ENCODE assay signal across 22 cellular contexts in the genomic region with DNA sequence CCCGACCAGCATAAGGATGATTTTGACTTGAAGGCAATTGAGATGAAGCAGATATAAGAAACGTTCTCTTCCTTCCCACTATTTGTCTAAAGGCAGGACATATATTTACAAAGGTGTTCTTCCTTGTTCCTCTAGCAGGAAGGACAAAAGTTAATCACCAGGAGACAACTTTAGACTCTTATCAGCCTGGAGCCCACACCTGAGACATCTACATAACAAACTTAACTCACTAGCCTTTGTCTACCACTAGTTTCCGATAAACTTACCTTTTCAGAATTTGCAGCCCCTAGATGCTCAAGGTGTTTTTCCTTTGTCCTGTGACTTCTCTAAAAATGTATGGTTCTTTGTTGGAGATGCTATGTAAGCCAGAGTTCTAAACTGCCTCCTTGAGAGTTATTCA.
DNase-seq lines count a peak whose midpoint lies in the region; FAIRE-seq and TF ChIP-seq lines count a peak whose summit lies in the region.
"Had no signal": no experiment of that assay in that cellular context is flagged by ENCODE, and none has a peak within 500 bp of the region (broad histone marks: within the 10 kb centered on the region; RNA-seq: fewer than 3 reads in every experiment).

No MANE protein-coding gene starts in this region.

- TF ChIP-seq RAD21 in H1 (IDR thresholded peaks at IDR 0.05 in 1 of 2, conservative IDR thresholded peaks at IDR 0.05 in 1 of 2; ENCODE audit: low read depth in 2 of 2, low read length in 2 of 2), result no peak

- TF ChIP-seq POLR2A in H1 (IDR thresholded peaks at IDR 0.05; ENCODE audit: control extremely low read depth in 1 of 2, low read depth in 2 of 2, low read length in 2 of 2) (no peak), sigmoid colon (IDR thresholded peaks at IDR 0.05) (no peak)

- H3K56ac ChIP-seq in H9 (ENCODE audit: insufficient read length, low read depth, low read length) (no peak overlapping the region), H1 (replicated peaks; ENCODE audit: insufficient read length, low read depth, low read length) (no peak overlapping the region)

- H3K36me3 ChIP-seq in H1 (ENCODE audit: control insufficient read depth in 2 of 4, insufficient read depth in 4 of 4, low read length in 3 of 4) (no peaks in the 10 kb centered on the region), iPS DF 6.9 (ENCODE audit: control insufficient read depth, insufficient read depth, low read length) (no peaks in the 10 kb centered on the region), sigmoid colon (no peaks in the 10 kb centered on the region)
- H3K36me3 ChIP-seq: BE2C; BLaER1 treated with 17β-estradiol and CSF1 and Interleukin-3, amounts not matched to agents 10 nM and 100 nM had no signal

- TF ChIP-seq CTCF in C4-2B (conservative IDR thresholded peaks at IDR 0.05) (no peak), H9 (conservative IDR thresholded peaks at IDR 0.05) (no peak), H1 (IDR thresholded peaks at IDR 0.05; ENCODE audit: control extremely low read depth in 1 of 3, insufficient read depth in 1 of 3, low read depth in 1 of 3, low read length in 3 of 3) (no peak), sigmoid colon (IDR thresholded peaks at IDR 0.05) (no peak)

- no peak overlapping the region for H3K18ac ChIP-seq in H9 (ENCODE audit: insufficient read length, low read depth, low read length)
- no peak overlapping the region for H3K18ac ChIP-seq in H1 (ENCODE audit: extremely low read depth, low read length)

- H4K5ac ChIP-seq in H9 (ENCODE audit: insufficient read length, low read depth, low read length) (no peak overlapping the region), H1 (ENCODE audit: insufficient read length, low read depth, low read length) (no peak overlapping the region)

- no peaks in the 10 kb centered on the region for H4K20me1 ChIP-seq in H9 (ENCODE audit: control insufficient read depth, insufficient read depth, insufficient read length)
- H4K20me1 ChIP-seq in H1 (replicated peaks in 1 of 2; ENCODE audit: control insufficient read depth in 1 of 2, insufficient read depth in 2 of 2, low read length in 2 of 2), result no peaks in the 10 kb centered on the region
- H4K20me1 ChIP-seq: BLaER1 treated with 17β-estradiol and CSF1 and Interleukin-3, amounts not matched to agents 10 nM and 100 nM had no signal

- CTCF ChIA-PET in H1 (lab: Charles Lee; ENCODE audit: partially characterized antibody), result interaction anchor here (1.1 kb wide), 1 partner anchor 10 kb away, joined by 3 read pairs; no protein-coding TSS in a partner anchor

- H2BK15ac ChIP-seq in H9 (ENCODE audit: low read depth, low read length) (no peak overlapping the region), H1 (ENCODE audit: low read length) (no peak overlapping the region)

- H3T11ph ChIP-seq in H9 (ENCODE audit: low read length), result no peak overlapping the region

- H3K79me2 ChIP-seq in H9 (ENCODE audit: insufficient read depth, low read length) (no peaks in the 10 kb centered on the region), H1 (ENCODE audit: control insufficient read depth in 1 of 2, insufficient read depth in 2 of 2, low read length in 2 of 2) (no peaks in the 10 kb centered on the region)

- H3K9ac ChIP-seq in H9 (ENCODE audit: extremely low read depth, insufficient read length, low read length) (no peak overlapping the region), H1 (replicated peaks in 1 of 4; ENCODE audit: extremely low read depth in 1 of 4, low read depth in 3 of 4, low read length in 3 of 4) (no peak overlapping the region)
- H3K9ac ChIP-seq: BLaER1 treated with 17β-estradiol and CSF1 and Interleukin-3, amounts not matched to agents 10 nM and 100 nM had no signal

- H3K4me2 ChIP-seq in H9 (ENCODE audit: insufficient read depth, insufficient read length, low read length), result no peak overlapping the region
- no peak overlapping the region for H3K4me2 ChIP-seq in H1 (ENCODE audit: insufficient read depth in 1 of 2, low read depth in 2 of 2, low read length in 2 of 2)
- H3K4me2 ChIP-seq: BLaER1 treated with 17β-estradiol and CSF1 and Interleukin-3, amounts not matched to agents 10 nM and 100 nM had no signal

- H3K79me1 ChIP-seq in H9 (ENCODE audit: insufficient read depth, low read depth, low read length, poor library complexity, severe bottlenecking) (no peaks in the 10 kb centered on the region), H1 (ENCODE audit: low read depth, low read length) (no peaks in the 10 kb centered on the region)

- no peaks in the 10 kb centered on the region; a peak in 1 of 5 replicates for H3K9me3 Mint-ChIP-seq in H9

- H2AFZ ChIP-seq in H9 (ENCODE audit: low read length), result no peak overlapping the region
- no peak overlapping the region for H2AFZ ChIP-seq in H1 (ENCODE audit: low read length)

- peak overlapping the region; percentile 1 to 93 (median 67); a peak in 3 of 7 replicates for H3K27ac Mint-ChIP-seq in H9
- H3K27ac Mint-ChIP-seq: CD4-positive, alpha-beta memory T cell had no signal

- no peak overlapping the region for H3K4ac ChIP-seq in H9 (ENCODE audit: low read depth, low read length)
- no peak overlapping the region for H3K4ac ChIP-seq in H1 (replicated peaks; ENCODE audit: insufficient read length, low read depth, low read length)

- no CpG with 5 or more reads among the region's 3 CpGs for WGBS in H9 (ENCODE audit: extremely low coverage, insufficient read length, low lambda C conversion rate)
- 42% methylated on average over 3 of the region's 3 CpGs; no CpG with 5 or more reads in 1 of the 2 experiments for WGBS in H1 (ENCODE audit: extremely low coverage in 1 of 2, insufficient coverage in 1 of 2, insufficient read length in 1 of 2, insufficient replicate concordance in 2 of 2, low coverage in 1 of 2, low lambda C conversion rate in 2 of 2, missing lambda C conversion rate in 1 of 2), 2 experiments
- WGBS in iPS DF 6.9 (ENCODE audit: insufficient coverage, insufficient read length), result no CpG with 5 or more reads among the region's 3 CpGs
- WGBS in sigmoid colon, 2 donors, result 35 to 62% methylated on average over 3 of the region's 3 CpGs

- H3K27me3 Mint-ChIP-seq in H9 (ENCODE audit: low read depth), result no peaks in the 10 kb centered on the region
- H3K27me3 Mint-ChIP-seq: CD4-positive, alpha-beta memory T cell had no signal

- POLR2A ChIA-PET in H1 (lab: Charles Lee; ENCODE audit: partially characterized antibody), result no interaction called here

- H3K23ac ChIP-seq in H9 (ENCODE audit: insufficient read length, low read depth, low read length) (no peak overlapping the region), H1 (ENCODE audit: insufficient read length) (no peak overlapping the region)

- DNase-seq in H9 (no peak), H1 (ENCODE audit: low read depth in 1 of 2, low spot score in 2 of 2) (no peak), iPS DF 6.9 (ENCODE audit: low read depth, low spot score) (peak; percentile 5), sigmoid colon (no peak), pons (ENCODE audit: low spot score) (no peak), T1000 (lab: John Stamatoyannopoulos, UW) (no peak), HuH-7.5 (ENCODE audit: low spot score) (no peak)
- DNase-seq: AML-193; BE2C; Calu3; CD4-positive, alpha-beta memory T cell; COR-L47; DMS53; DMS79 treated with DMSO at 0.1 percent for 48 hours; GOT3; H7 had no signal

- intact Hi-C loops in sigmoid colon (cut with DNase I), result no loop called here

- H3K14ac ChIP-seq in H9 (ENCODE audit: insufficient read depth, low read length), result no peak overlapping the region
- H3K14ac ChIP-seq in H1 (ENCODE audit: insufficient read length), result no peak overlapping the region

- FAIRE-seq in H1 (lab: Jason Lieb, UNC), result no peak
- FAIRE-seq: A204.1, G401.6, GM12878 had no signal

- no peak overlapping the region for H3K4me3 Mint-ChIP-seq in H9
- H3K4me3 Mint-ChIP-seq: CD4-positive, alpha-beta memory T cell had no signal

- H2BK12ac ChIP-seq in H9 (ENCODE audit: insufficient read length, low read depth, low read length), result no peak overlapping the region
- no peak overlapping the region for H2BK12ac ChIP-seq in H1 (ENCODE audit: low read depth, low read length)

- H3K27ac ChIP-seq in C4-2B (peak overlapping the region; percentile 67), H9 (ENCODE audit: insufficient read length, low read depth, low read length) (peak overlapping the region; percentile 78), H1 (ENCODE audit: low read depth, low read length) (no peak overlapping the region), iPS DF 6.9 (ENCODE audit: low read length) (no peak overlapping the region), sigmoid colon (no peak overlapping the region)
- H3K27ac ChIP-seq: 22Rv1; BLaER1 treated with 17β-estradiol and CSF1 and Interleukin-3, amounts not matched to agents 10 nM and 100 nM had no signal

- peaks cover 14 to 27% of the 10 kb centered on the region in 2 experiments for H3K4me1 Mint-ChIP-seq in H9
- H3K4me1 Mint-ChIP-seq: CD4-positive, alpha-beta memory T cell had no signal

- H2BK120ac ChIP-seq in H9 (ENCODE audit: low read depth, low read length, poor library complexity, severe bottlenecking) (no peak overlapping the region), H1 (replicated peaks; ENCODE audit: low read depth, low read length) (no peak overlapping the region)

- TF ChIP-seq EP300 in H1 (IDR thresholded peaks at IDR 0.05; ENCODE audit: borderline replicate concordance in 1 of 2, low read depth in 2 of 2, low read length in 2 of 2), result no peak
- TF ChIP-seq EP300 in sigmoid colon (IDR thresholded peaks at IDR 0.05), result no peak

- H4K91ac ChIP-seq in H9 (ENCODE audit: insufficient read length, low read depth, low read length) (no peak overlapping the region), H1 (replicated peaks; ENCODE audit: insufficient read length, low read length) (no peak overlapping the region)

- H3K23me2 ChIP-seq in H9 (ENCODE audit: insufficient read length, low read depth, low read length, poor library complexity, severe bottlenecking) (no peaks in the 10 kb centered on the region), H1 (ENCODE audit: low read depth, low read length) (no peaks in the 10 kb centered on the region)

- H3K4me1 ChIP-seq in H9 (ENCODE audit: insufficient read depth, low read length) (no peaks in the 10 kb centered on the region), H1 (replicated peaks in 1 of 4; ENCODE audit: control insufficient read depth in 3 of 4, insufficient read depth in 4 of 4, low read length in 3 of 4) (no peaks in the 10 kb centered on the region; a peak in 1 of 7 replicates), iPS DF 6.9 (ENCODE audit: control insufficient read depth, insufficient read depth, low read length) (no peaks in the 10 kb centered on the region), sigmoid colon (no peaks in the 10 kb centered on the region)
- H3K4me1 ChIP-seq: BE2C; BLaER1 treated with 17β-estradiol and CSF1 and Interleukin-3, amounts not matched to agents 10 nM and 100 nM had no signal

- no peaks in the 10 kb centered on the region for H3K27me3 ChIP-seq in H9 (ENCODE audit: insufficient read depth, low read length)
- no peaks in the 10 kb centered on the region for H3K27me3 ChIP-seq in H1 (replicated peaks in 1 of 4; ENCODE audit: control insufficient read depth in 3 of 4, extremely low read depth in 1 of 4, insufficient read depth in 3 of 4, low read length in 3 of 4)
- H3K27me3 ChIP-seq in iPS DF 6.9 (ENCODE audit: control insufficient read depth, insufficient read depth, low read length), result no peaks in the 10 kb centered on the region
- no peaks in the 10 kb centered on the region for H3K27me3 ChIP-seq in sigmoid colon
- H3K27me3 ChIP-seq: BE2C; BLaER1 treated with 17β-estradiol and CSF1 and Interleukin-3, amounts not matched to agents 10 nM and 100 nM had no signal

- H2AK5ac ChIP-seq in H9 (ENCODE audit: insufficient read length, low read length) (no peak overlapping the region), H1 (ENCODE audit: low read depth, low read length) (no peak overlapping the region)

- H2BK5ac ChIP-seq in H9 (ENCODE audit: insufficient read length, low read length) (no peak overlapping the region), H1 (ENCODE audit: low read depth, low read length) (peak overlapping the region; percentile 57; the same call in 1 of the 2 replicates)

- H3K9me3 ChIP-seq in H9 (ENCODE audit: control insufficient read depth, low read depth, low read length) (no peaks in the 10 kb centered on the region), H1 (ENCODE audit: insufficient read depth in 2 of 2, low read depth in 1 of 2, low read length in 1 of 2) (no peaks in the 10 kb centered on the region), iPS DF 6.9 (ENCODE audit: control insufficient read depth, insufficient read depth, low read length) (no peaks in the 10 kb centered on the region), sigmoid colon (no peaks in the 10 kb centered on the region)
- H3K9me3 ChIP-seq: BE2C; BLaER1 treated with 17β-estradiol and CSF1 and Interleukin-3, amounts not matched to agents 10 nM and 100 nM had no signal

- H4K8ac ChIP-seq in H9 (replicated peaks; ENCODE audit: insufficient read length, low read depth, low read length) (no peak overlapping the region), H1 (ENCODE audit: extremely low read depth, insufficient read depth, low read length) (no peak overlapping the region)

- peaks cover 0 to 1% (median 0%) of the 10 kb centered on the region in 3 experiments; a peak in 1 of 7 replicates for H3K36me3 Mint-ChIP-seq in H9 (ENCODE audit: insufficient read depth in 1 of 3, low read depth in 3 of 3)
- H3K36me3 Mint-ChIP-seq: CD4-positive, alpha-beta memory T cell had no signal

- H3K4me3 ChIP-seq in H1 (ENCODE audit: extremely low read depth in 1 of 4, insufficient read depth in 2 of 4, low read depth in 3 of 4, low read length in 4 of 4) (no peak overlapping the region), iPS DF 6.9 (ENCODE audit: low read length) (no peak overlapping the region), sigmoid colon (no peak overlapping the region)
- H3K4me3 ChIP-seq: BLaER1 treated with 17β-estradiol and CSF1 and Interleukin-3, amounts not matched to agents 10 nM and 100 nM; GM12878 had no signal

- H2BK20ac ChIP-seq in H9 (ENCODE audit: low read depth, low read length, poor library complexity, severe bottlenecking), result no peak overlapping the region
- no peak overlapping the region for H2BK20ac ChIP-seq in H1 (ENCODE audit: low read length)

Comparison
In these comparisons a context has a peak if more than half of its experiments do, and no peak if none do; other contexts are left out.
1. H3K27ac ChIP-seq: peak in C4-2B (single experiment) and H9 (single experiment); none in H1 (single experiment), iPS DF 6.9 (single experiment) and sigmoid colon (0 of 4).